ENCODE assay signal across 21 cellular contexts in the genomic region with DNA sequence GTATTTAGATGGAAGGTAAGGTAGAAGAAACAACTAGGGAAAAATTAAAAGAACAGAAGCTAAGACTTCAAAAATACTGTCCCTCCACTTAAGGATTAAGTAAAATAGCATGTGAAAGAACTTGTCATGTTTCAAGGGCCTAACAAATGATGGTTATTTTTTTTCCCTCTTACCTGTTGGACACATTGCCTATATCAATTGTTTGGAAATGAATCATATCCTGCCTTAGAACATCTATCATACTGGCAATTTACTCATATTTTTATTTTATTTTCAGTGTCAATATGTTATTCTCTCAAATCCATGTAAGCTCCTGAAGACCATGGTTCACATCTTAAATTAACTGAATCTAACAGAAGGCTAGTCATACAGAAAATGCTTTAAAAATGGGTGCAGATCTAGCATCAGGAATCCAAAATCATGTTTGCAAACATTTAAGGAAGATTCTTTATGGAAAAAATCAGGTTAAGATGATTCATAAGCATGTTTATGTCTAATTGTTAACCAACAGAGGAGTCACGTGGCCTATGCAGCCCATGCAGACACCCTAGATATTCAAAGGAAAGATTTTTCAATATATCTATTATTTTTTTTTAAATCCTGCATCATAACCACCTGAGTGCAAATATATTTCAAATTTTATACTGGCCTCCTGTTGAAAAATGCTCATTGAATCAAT.
"Had no signal": no experiment of that assay in that cellular context is flagged by ENCODE, and none has a peak within 500 bp of the region (broad histone marks: within the 10 kb centered on the region; RNA-seq: fewer than 3 reads in every experiment).

No MANE protein-coding gene starts in this region.

- H3K9ac ChIP-seq: KMS-11 had no signal

- H3K27ac ChIP-seq: KMS-11, SJSA1, SK-N-MC had no signal

- H3K4me1 ChIP-seq: SJSA1 had no signal

- H3K9me3 ChIP-seq: SJSA1 had no signal

- H3K27me3 ChIP-seq: SJSA1 had no signal

- H3K36me3 ChIP-seq: SJSA1 had no signal

- ATAC-seq: K562, Panc1 had no signal

- DNase-seq: Kasumi-1, MM.1S, NCI-H1092 treated with DMSO at 0.1 percent for 48 hours, NCI-H1436, NCI-H187, NCI-H2029, NCI-H2081 treated with DMSO at 0.1 percent for 48 hours, NCI-H2171, NCI-H226, NCI-H446, NCI-H510A, NCI-H524 treated with DMSO at 0.1 percent for 48 hours, NCI-H69, NCI-H774, Right ventricle myocardium superior, SIG-M5 had no signal

- H3K4me2 ChIP-seq: KMS-11 had no signal

- H3K4me3 ChIP-seq: K562, SJSA1, SK-N-MC had no signal
